ENCODE assay signal across 9 cellular contexts in the genomic region with DNA sequence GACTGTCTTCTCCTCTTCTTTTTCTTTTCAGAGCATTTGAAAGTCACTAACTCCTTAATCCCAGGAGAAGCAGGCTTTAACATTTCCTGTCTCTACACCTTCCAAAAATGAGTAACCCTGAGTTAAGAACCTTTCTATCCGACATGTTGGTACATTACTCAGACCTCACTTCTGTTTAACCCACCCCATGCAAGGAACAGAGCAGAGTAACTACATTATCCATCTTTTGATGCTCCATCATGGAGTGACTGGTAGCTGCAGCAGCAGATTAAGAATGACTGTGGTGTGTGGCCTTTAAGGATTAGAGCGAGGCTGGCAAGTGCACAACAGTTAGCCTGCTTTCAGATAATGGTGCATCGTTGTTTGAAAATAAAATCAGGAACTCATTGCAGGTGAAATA. TPM values are rescaled to one million over a fixed set of nuclear protein-coding genes. Genes with fewer than 3 reads are reported as not detected.
DNase-seq lines count a peak whose midpoint lies in the region; ATAC-seq and TF ChIP-seq lines count a peak whose summit lies in the region.
"Had no signal": no experiment of that assay in that cellular context is flagged by ENCODE, and none has a peak within 500 bp of the region (broad histone marks: within the 10 kb centered on the region; RNA-seq: fewer than 3 reads in every experiment).

No MANE protein-coding gene starts in this region.

- no peaks in the 10 kb centered on the region for H4K20me1 ChIP-seq in DOHH2 (ENCODE audit: control insufficient read depth, insufficient read depth, low read depth, low read length)

- TF ChIP-seq CTCF in DOHH2 (IDR thresholded peaks at IDR 0.05; ENCODE audit: low read depth, low read length, poor library complexity, severe bottlenecking) (no peak), RWPE2 (IDR thresholded peaks at IDR 0.05; ENCODE audit: poor library complexity, severe bottlenecking) (no peak), epithelial cell of esophagus (IDR thresholded peaks at IDR 0.05; ENCODE audit: insufficient read depth, low read depth, low read length, missing control alignments) (no peak), progenitor cell of endocrine pancreas (IDR thresholded peaks at IDR 0.05; ENCODE audit: unreplicated experiment) (no peak)

- no peaks in the 10 kb centered on the region for H3K27me3 ChIP-seq in DOHH2 (ENCODE audit: control insufficient read depth, low read length)
- H3K27me3 ChIP-seq in RWPE2 (ENCODE audit: insufficient read depth, poor library complexity, severe bottlenecking), result no peaks in the 10 kb centered on the region

- no peaks in the 10 kb centered on the region for H3K9me2 ChIP-seq in DOHH2 (replicated peaks; ENCODE audit: control insufficient read depth, low read length)

- H3K9me3 ChIP-seq in DOHH2 (ENCODE audit: control insufficient read depth, insufficient read depth, low read length) (no peaks in the 10 kb centered on the region), RWPE2 (ENCODE audit: severe bottlenecking) (no peaks in the 10 kb centered on the region)

- no peaks in the 10 kb centered on the region for H3K9me3 Mint-ChIP-seq in progenitor cell of endocrine pancreas (ENCODE audit: low read depth)

- H3K4me3 Mint-ChIP-seq in progenitor cell of endocrine pancreas (ENCODE audit: low read depth), result peak overlapping the region; percentile 82

- peaks cover 49% of the 10 kb centered on the region for H3K79me2 ChIP-seq in DOHH2 (ENCODE audit: control insufficient read depth, low read length)

- peak overlapping the region; percentile 89 for H3K4me3 ChIP-seq in DOHH2 (ENCODE audit: low read length)
- H3K4me3 ChIP-seq in RWPE2 (ENCODE audit: severe bottlenecking), result peak overlapping the region; percentile 43
- H3K4me3 ChIP-seq in epithelial cell of esophagus (ENCODE audit: low read length), result peak overlapping the region; percentile 56

- peaks cover 5% of the 10 kb centered on the region for H3K36me3 Mint-ChIP-seq in progenitor cell of endocrine pancreas (ENCODE audit: insufficient read depth)

- peaks cover 9% of the 10 kb centered on the region for H3F3A ChIP-seq in DOHH2 (ENCODE audit: control insufficient read depth, insufficient read depth)

- H3K27me3 Mint-ChIP-seq in progenitor cell of endocrine pancreas, result no peaks in the 10 kb centered on the region

- H3K4me2 ChIP-seq in DOHH2 (ENCODE audit: low read length), result peak overlapping the region; percentile 96

- H3K4me1 ChIP-seq in DOHH2 (ENCODE audit: control insufficient read depth, low read length) (peaks cover 41% of the 10 kb centered on the region), RWPE2 (ENCODE audit: insufficient read depth, poor library complexity, severe bottlenecking) (peaks cover 38% of the 10 kb centered on the region)

- no peak overlapping the region for H3K27ac Mint-ChIP-seq in progenitor cell of endocrine pancreas

- peaks cover 47% of the 10 kb centered on the region for H3K36me3 ChIP-seq in DOHH2 (ENCODE audit: control insufficient read depth, low read length)
- H3K36me3 ChIP-seq in RWPE2 (ENCODE audit: low read depth), result peaks cover 24% of the 10 kb centered on the region

- DNase-seq in RWPE2 (ENCODE audit: low spot score), result no peak
- DNase-seq in epithelial cell of esophagus (ENCODE audit: low read depth), result peak; percentile 57
- no peak for DNase-seq in progenitor cell of endocrine pancreas (ENCODE audit: low spot score, unreplicated experiment)
- no peak for DNase-seq in left colon
- no peak for DNase-seq in NCI-H1048 (lab: John Stamatoyannopoulos, UW)
- no peak for DNase-seq in GF-D8 (lab: John Stamatoyannopoulos, UW)
- DNase-seq: NCI-H524 had no signal

- intact Hi-C loops in left colon (cut with DNase I, micrococcal nuclease), result loop anchor here in 1 of 2 donors (10.0 kb wide), 1 partner anchor 119 kb away; a partner anchor contains a TSS

- H3K27ac ChIP-seq in DOHH2 (ENCODE audit: low read depth, low read length) (no peak overlapping the region), RWPE2 (ENCODE audit: poor library complexity, severe bottlenecking) (peak overlapping the region; percentile 97)

- H3K4me1 Mint-ChIP-seq in progenitor cell of endocrine pancreas (ENCODE audit: low read depth), result peaks cover 55% of the 10 kb centered on the region

- ATAC-seq in RWPE2 (ENCODE audit: low read depth) (no peak), left colon (no peak), HG03439 (IDR thresholded peaks at IDR 0.05; ENCODE audit: unreplicated experiment) (no peak)

RNA-seq across cellular contexts. Expression of a gene that starts 2.0 kb away (rescaled TPM):
- total RNA-seq in progenitor cell of endocrine pancreas (23.4 and 24.9 TPM in 2 replicates), left colon (10 to 100 TPM; 59.3 to 62.4 TPM)
